ENCODE assay signal across 12 cellular contexts in the genomic region with DNA sequence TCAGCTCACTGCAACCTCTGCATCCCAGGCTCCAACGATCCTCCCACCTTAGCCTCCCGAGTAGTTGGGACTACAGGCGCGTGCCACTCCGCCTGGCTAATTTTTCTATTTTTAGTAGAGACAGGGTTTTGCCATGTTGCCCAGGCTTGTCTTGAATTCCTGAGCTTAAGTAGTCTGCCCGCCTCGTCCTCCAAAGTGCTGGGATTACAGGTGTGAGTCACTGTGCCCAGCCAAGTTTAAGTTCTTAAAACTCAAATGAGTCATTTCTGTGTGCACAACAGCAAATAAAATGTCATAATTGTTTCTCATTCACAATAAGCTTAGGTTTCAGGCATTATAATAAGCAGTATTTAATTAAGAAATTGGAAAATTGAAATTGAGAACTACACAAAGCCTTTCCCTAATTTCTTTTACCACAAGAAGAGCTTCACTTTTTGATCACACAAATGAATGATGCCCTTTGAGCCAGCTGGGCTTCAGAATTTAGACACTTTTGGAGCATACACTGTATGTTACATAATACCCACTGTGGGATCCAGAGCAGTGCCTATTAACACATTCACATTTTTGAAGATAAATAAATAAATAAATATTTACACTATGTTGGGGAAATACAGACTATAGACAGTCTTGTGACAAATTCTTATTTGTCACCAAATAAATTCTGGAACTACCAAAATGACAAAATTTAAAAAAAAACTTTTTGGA. TPM values are rescaled to one million over a fixed set of nuclear protein-coding genes. Genes with fewer than 3 reads are reported as not detected.
DNase-seq lines count a peak whose midpoint lies in the region; ATAC-seq, FAIRE-seq and TF ChIP-seq lines count a peak whose summit lies in the region.
"Had no signal": no experiment of that assay in that cellular context is flagged by ENCODE, and none has a peak within 500 bp of the region (broad histone marks: within the 10 kb centered on the region; RNA-seq: fewer than 3 reads in every experiment).

No MANE protein-coding gene starts in this region.

- no peaks in the 10 kb centered on the region for H3K9me2 ChIP-seq in PC-3 (replicated peaks; ENCODE audit: low read length)

- H4K20me1 ChIP-seq in PC-3 (ENCODE audit: low read length) = no peaks in the 10 kb centered on the region
- no peaks in the 10 kb centered on the region for H4K20me1 ChIP-seq in osteoblast (ENCODE audit: insufficient read depth, low read length)

- H3K9me3 ChIP-seq in PC-3 (ENCODE audit: low read length) (no peaks in the 10 kb centered on the region), osteoblast (ENCODE audit: low read depth, low read length) (no peaks in the 10 kb centered on the region)

- no peak overlapping the region for H3K4me3 Mint-ChIP-seq in WTC11
- H3K4me3 Mint-ChIP-seq: activated B cell treated with CpG ODN at 0.5 μM for 24 hours, nephron progenitor cell had no signal

- H3K4me2 ChIP-seq in PC-3 (ENCODE audit: low read length) (peak overlapping the region; percentile 59), osteoblast (ENCODE audit: insufficient read depth, low read length) (no peak overlapping the region)

- TF ChIP-seq CTCF in PC-3 (conservative IDR thresholded peaks at IDR 0.05; ENCODE audit: low read depth, low read length) = no peak
- no peak for TF ChIP-seq CTCF in osteoblast (IDR thresholded peaks at IDR 0.05; ENCODE audit: extremely low read depth, low read depth, low read length)
- no peak for TF ChIP-seq CTCF in WTC11 (IDR thresholded peaks at IDR 0.05)

- H3K4me1 Mint-ChIP-seq in WTC11 = peaks cover 10% of the 10 kb centered on the region
- H3K4me1 Mint-ChIP-seq: activated B cell treated with CpG ODN at 0.5 μM for 24 hours, nephron progenitor cell had no signal

- peak; percentile 53 for FAIRE-seq in endometrium (lab: Jason Lieb, UNC)

- H3K36me3 ChIP-seq in PC-3 (ENCODE audit: low read depth, low read length) (no peaks in the 10 kb centered on the region), osteoblast (ENCODE audit: insufficient read depth, low read length) (no peaks in the 10 kb centered on the region)

- DNase-seq in EL = peak; percentile 82
- peak; percentile 71 for DNase-seq in PC-3
- peak; percentile 81 for DNase-seq in osteoblast (ENCODE audit: insufficient read length, low spot score, missing footprints)
- DNase-seq in amygdala (lab: John Stamatoyannopoulos, UW) = no peak
- no peak for DNase-seq in WTC11 (ENCODE audit: low spot score)
- DNase-seq in NCI-H187 (lab: John Stamatoyannopoulos, UW) = no peak
- DNase-seq: activated B cell treated with CpG ODN at 0.5 μM for 24 hours, cortex of kidney, NCI-H1092 treated with DMSO at 0.1 percent for 48 hours, nephron progenitor cell had no signal

- BruUV-seq in PC-3 (replicated peaks; lab: Mats Ljungman, UMichigan) = no TSS peak

- H2AFZ ChIP-seq in PC-3 (ENCODE audit: low read length) (no peak overlapping the region), osteoblast (ENCODE audit: low read length) (no peak overlapping the region)

- CTCF ChIA-PET in PC-3 (lab: Charles Lee) = no interaction called here
- CTCF ChIA-PET in WTC11 (lab: Charles Lee) = interaction anchor here (0.7 kb wide), 1 partner anchor 32 kb away, joined by 3 read pairs; no protein-coding TSS in a partner anchor

- POLR2A ChIA-PET in PC-3 (lab: Charles Lee; ENCODE audit: unreplicated experiment) = no interaction called here
- POLR2A ChIA-PET in WTC11 (lab: Charles Lee) = interaction anchor here (1.9 kb wide), 1 partner anchor 9 kb away, joined by 6 read pairs; a partner anchor contains a TSS

- H3K27ac Mint-ChIP-seq in WTC11 = no peak overlapping the region
- H3K27ac Mint-ChIP-seq: activated B cell treated with CpG ODN at 0.5 μM for 24 hours, nephron progenitor cell had no signal

- H3K4me3 ChIP-seq in PC-3 (ENCODE audit: low read length) (no peak overlapping the region), osteoblast (ENCODE audit: insufficient read depth, low read length) (no peak overlapping the region)

- H3K27ac ChIP-seq in PC-3 (ENCODE audit: low read length) (peak overlapping the region; percentile 56), osteoblast (ENCODE audit: low read depth, low read length) (no peak overlapping the region)

- no peaks in the 10 kb centered on the region for H3K79me2 ChIP-seq in PC-3 (ENCODE audit: low read length)
- H3K79me2 ChIP-seq in osteoblast (ENCODE audit: insufficient read depth, low read length) = no peaks in the 10 kb centered on the region

- no peaks in the 10 kb centered on the region for H3K9me3 Mint-ChIP-seq in WTC11
- H3K9me3 Mint-ChIP-seq: activated B cell treated with CpG ODN at 0.5 μM for 24 hours, nephron progenitor cell had no signal

- H3K27me3 ChIP-seq in PC-3 (ENCODE audit: low read length) (no peaks in the 10 kb centered on the region), osteoblast (ENCODE audit: insufficient read depth, low read length) (no peaks in the 10 kb centered on the region)

- intact Hi-C loops in PC-3 (cut with micrococcal nuclease) = no loop called here

- H3K4me1 ChIP-seq in PC-3 (ENCODE audit: insufficient read depth, low read length) = peaks cover 17% of the 10 kb centered on the region
- peaks cover 17% of the 10 kb centered on the region for H3K4me1 ChIP-seq in osteoblast (ENCODE audit: insufficient read depth, low read length)

- ATAC-seq in PC-3 = peak; percentile 86
- no peak for ATAC-seq in WTC11
- no peak for ATAC-seq in HG03432 (IDR thresholded peaks at IDR 0.05; ENCODE audit: unreplicated experiment)

- H3K27me3 Mint-ChIP-seq in WTC11 (ENCODE audit: low read depth) = no peaks in the 10 kb centered on the region
- H3K27me3 Mint-ChIP-seq: activated B cell treated with CpG ODN at 0.5 μM for 24 hours had no signal

- H3K9ac ChIP-seq in PC-3 (ENCODE audit: low read length) = no peak overlapping the region

- H3K36me3 Mint-ChIP-seq in WTC11 = no peaks in the 10 kb centered on the region

- H3F3A ChIP-seq in PC-3 (ENCODE audit: low read length, unreplicated experiment) = no peaks in the 10 kb centered on the region

TF ChIP-seq in WTC11, 78 proteins besides CTCF, POLR2A, EP300 and RAD21 (continues in another document):
- no peak for TF ChIP-seq ELF4 (CRISPR knock-in tag; IDR thresholded peaks at IDR 0.05; ENCODE audit: low read depth)
- TF ChIP-seq ZNF423 (CRISPR knock-in tag; IDR thresholded peaks at IDR 0.05) = no peak
- no peak for TF ChIP-seq ZNF121 (CRISPR knock-in tag; IDR thresholded peaks at IDR 0.05)
- no peak for TF ChIP-seq JAZF1 (CRISPR knock-in tag; IDR thresholded peaks at IDR 0.05)
- TF ChIP-seq, protein P1, sequence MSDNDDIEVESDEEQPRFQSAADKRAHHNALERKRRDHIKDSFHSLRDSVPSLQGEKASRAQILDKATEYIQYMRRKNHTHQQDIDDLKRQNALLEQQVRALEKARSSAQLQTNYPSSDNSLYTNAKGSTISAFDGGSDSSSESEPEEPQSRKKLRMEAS (CRISPR knock-in tag; IDR thresholded peaks at IDR 0.05) = no peak
- no peak for TF ChIP-seq ZNF232 (CRISPR knock-in tag; IDR thresholded peaks at IDR 0.05)
- TF ChIP-seq, protein P2, sequence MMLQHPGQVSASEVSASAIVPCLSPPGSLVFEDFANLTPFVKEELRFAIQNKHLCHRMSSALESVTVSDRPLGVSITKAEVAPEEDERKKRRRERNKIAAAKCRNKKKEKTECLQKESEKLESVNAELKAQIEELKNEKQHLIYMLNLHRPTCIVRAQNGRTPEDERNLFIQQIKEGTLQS (CRISPR knock-in tag; conservative IDR thresholded peaks at IDR 0.05) = no peak
- TF ChIP-seq RELA (CRISPR knock-in tag; IDR thresholded peaks at IDR 0.05; ENCODE audit: borderline replicate concordance) = no peak
- no peak for TF ChIP-seq NFE2L1 (CRISPR knock-in tag; IDR thresholded peaks at IDR 0.05)
- TF ChIP-seq, protein P3, sequence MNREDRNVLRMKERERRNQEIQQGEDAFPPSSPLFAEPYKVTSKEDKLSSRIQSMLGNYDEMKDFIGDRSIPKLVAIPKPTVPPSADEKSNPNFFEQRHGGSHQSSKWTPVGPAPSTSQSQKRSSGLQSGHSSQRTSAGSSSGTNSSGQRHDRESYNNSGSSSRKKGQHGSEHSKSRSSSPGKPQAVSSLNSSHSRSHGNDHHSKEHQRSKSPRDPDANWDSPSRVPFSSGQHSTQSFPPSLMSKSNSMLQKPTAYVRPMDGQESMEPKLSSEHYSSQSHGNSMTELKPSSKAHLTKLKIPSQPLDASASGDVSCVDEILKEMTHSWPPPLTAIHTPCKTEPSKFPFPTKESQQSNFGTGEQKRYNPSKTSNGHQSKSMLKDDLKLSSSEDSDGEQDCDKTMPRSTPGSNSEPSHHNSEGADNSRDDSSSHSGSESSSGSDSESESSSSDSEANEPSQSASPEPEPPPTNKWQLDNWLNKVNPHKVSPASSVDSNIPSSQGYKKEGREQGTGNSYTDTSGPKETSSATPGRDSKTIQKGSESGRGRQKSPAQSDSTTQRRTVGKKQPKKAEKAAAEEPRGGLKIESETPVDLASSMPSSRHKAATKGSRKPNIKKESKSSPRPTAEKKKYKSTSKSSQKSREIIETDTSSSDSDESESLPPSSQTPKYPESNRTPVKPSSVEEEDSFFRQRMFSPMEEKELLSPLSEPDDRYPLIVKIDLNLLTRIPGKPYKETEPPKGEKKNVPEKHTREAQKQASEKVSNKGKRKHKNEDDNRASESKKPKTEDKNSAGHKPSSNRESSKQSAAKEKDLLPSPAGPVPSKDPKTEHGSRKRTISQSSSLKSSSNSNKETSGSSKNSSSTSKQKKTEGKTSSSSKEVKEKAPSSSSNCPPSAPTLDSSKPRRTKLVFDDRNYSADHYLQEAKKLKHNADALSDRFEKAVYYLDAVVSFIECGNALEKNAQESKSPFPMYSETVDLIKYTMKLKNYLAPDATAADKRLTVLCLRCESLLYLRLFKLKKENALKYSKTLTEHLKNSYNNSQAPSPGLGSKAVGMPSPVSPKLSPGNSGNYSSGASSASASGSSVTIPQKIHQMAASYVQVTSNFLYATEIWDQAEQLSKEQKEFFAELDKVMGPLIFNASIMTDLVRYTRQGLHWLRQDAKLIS (CRISPR knock-in tag; IDR thresholded peaks at IDR 0.05; ENCODE audit: borderline replicate concordance) = no peak
- TF ChIP-seq, protein P4, sequence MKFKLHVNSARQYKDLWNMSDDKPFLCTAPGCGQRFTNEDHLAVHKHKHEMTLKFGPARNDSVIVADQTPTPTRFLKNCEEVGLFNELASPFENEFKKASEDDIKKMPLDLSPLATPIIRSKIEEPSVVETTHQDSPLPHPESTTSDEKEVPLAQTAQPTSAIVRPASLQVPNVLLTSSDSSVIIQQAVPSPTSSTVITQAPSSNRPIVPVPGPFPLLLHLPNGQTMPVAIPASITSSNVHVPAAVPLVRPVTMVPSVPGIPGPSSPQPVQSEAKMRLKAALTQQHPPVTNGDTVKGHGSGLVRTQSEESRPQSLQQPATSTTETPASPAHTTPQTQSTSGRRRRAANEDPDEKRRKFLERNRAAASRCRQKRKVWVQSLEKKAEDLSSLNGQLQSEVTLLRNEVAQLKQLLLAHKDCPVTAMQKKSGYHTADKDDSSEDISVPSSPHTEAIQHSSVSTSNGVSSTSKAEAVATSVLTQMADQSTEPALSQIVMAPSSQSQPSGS (CRISPR knock-in tag; IDR thresholded peaks at IDR 0.05; ENCODE audit: borderline replicate concordance, low read depth) = no peak

RNA-seq across cellular contexts. Expression of a gene that starts 8.6 kb away (rescaled TPM):
- total RNA-seq in PC-3 (2014; rRNA removed) = 21.9 and 29.1 TPM in 2 replicates
- 36.2 and 38.0 TPM in 2 replicates for total RNA-seq in osteoblast
- total RNA-seq in WTC11 (2021) = 51.9 to 57.0 TPM (median 53.5 TPM) in 3 replicates

RNA-seq across cellular contexts. Expression of a gene that starts 50.5 kb away (rescaled TPM):
- total RNA-seq in PC-3 (2014; rRNA removed) = 0.55 TPM in 1 of 2 replicates, not detected in the other
- 0.59 and 1.8 TPM in 2 replicates for total RNA-seq in osteoblast
- total RNA-seq in WTC11 (2021) = 0.71 to 2.1 TPM (median 1.1 TPM) in 3 replicates
- total RNA-seq: activated B cell treated with CpG ODN at 0.5 μM for 24 hours had no signal

Comparison
In these comparisons a context has a peak if more than half of its experiments do, and no peak if none do; other contexts are left out.
1. DNase-seq: peak in EL (single experiment), PC-3 (single experiment) and osteoblast (single experiment); none in amygdala (0 of 56), WTC11 (single experiment) and NCI-H187 (0 of 2).